ENCODE assay signal across 8 cellular contexts in genomic region chr1:27527857-27528700, GRCh38. TPM values are rescaled to one million over a fixed set of nuclear protein-coding genes. Genes with fewer than 3 reads are reported as not detected.
DNase-seq lines count a peak whose midpoint lies in the region; ATAC-seq, FAIRE-seq and TF ChIP-seq lines count a peak whose summit lies in the region.

No MANE protein-coding gene starts in this region.

- POLR2A ChIA-PET in SK-N-SH (lab: Yijun Ruan, JAX), result interaction anchor here (0.8 to 1.0 kb wide), 2 partner anchors 8 to 9 kb away, joined by 3 to 4 read pairs; no protein-coding TSS in a partner anchor

- H3K9ac ChIP-seq in SK-N-SH, result no peak overlapping the region

- peak; percentile 26 to 27 for TF ChIP-seq POLR2A in Peyer's patch (IDR thresholded peaks at IDR 0.05)
- TF ChIP-seq POLR2A in adrenal gland (IDR thresholded peaks at IDR 0.05), result peak; percentile 30 to 60

- no peak for ATAC-seq in SK-N-SH treated with all-trans-retinoic acid at 6 μM for 48 hours

- no peaks in the 10 kb centered on the region for H4K20me1 ChIP-seq in SK-N-SH (ENCODE audit: insufficient read depth)
- H4K20me1 ChIP-seq in hepatocyte (ENCODE audit: insufficient read depth, poor library complexity, severe bottlenecking), result no peaks in the 10 kb centered on the region

- H3F3A ChIP-seq in SK-N-SH (replicated peaks; ENCODE audit: insufficient read depth), result no peaks in the 10 kb centered on the region

- H3K9me2 ChIP-seq in SK-N-SH (no peaks in the 10 kb centered on the region), hepatocyte (replicated peaks; ENCODE audit: insufficient read depth) (no peaks in the 10 kb centered on the region)

- H2AFZ ChIP-seq in SK-N-SH (ENCODE audit: low read depth) (no peak overlapping the region), hepatocyte (peak overlapping the region; percentile 20)

- no peak overlapping the region; a peak in 1 of 4 replicates for H3K4me3 ChIP-seq in SK-N-SH (ENCODE audit: low read depth in 2 of 2, low read length in 1 of 2)
- peak overlapping the region; percentile 27 to 63 (median 49) for H3K4me3 ChIP-seq in Peyer's patch
- peak overlapping the region in 2 of 4 donors; percentile 26 to 57 for H3K4me3 ChIP-seq in adrenal gland
- H3K4me3 ChIP-seq in hepatocyte, result peak overlapping the region; percentile 46

- H3K36me3 ChIP-seq in SK-N-SH (replicated peaks in 1 of 2; ENCODE audit: control insufficient read depth in 1 of 2, insufficient read depth in 2 of 2, low read length in 1 of 2) (peaks cover 2 to 4% of the 10 kb centered on the region in 2 experiments), Peyer's patch (no peaks in the 10 kb centered on the region), adrenal gland (replicated peaks in 1 of 2) (no peaks in the 10 kb centered on the region), hepatocyte (replicated peaks; ENCODE audit: insufficient read depth, low read depth) (no peaks in the 10 kb centered on the region)

- intact Hi-C loops in adrenal gland (cut with DNase I), result no loop called here

- TF ChIP-seq CTCF in SK-N-SH (IDR thresholded peaks at IDR 0.05) (no peak), Peyer's patch (IDR thresholded peaks at IDR 0.05) (peak in 2 of 6 experiments; percentile 8), adrenal gland (IDR thresholded peaks at IDR 0.05) (peak in 1 of 6 experiments; percentile 9), hepatocyte (IDR thresholded peaks at IDR 0.05; ENCODE audit: poor library complexity) (no peak)

- TF ChIP-seq EP300 in SK-N-SH (IDR thresholded peaks at IDR 0.05; ENCODE audit: borderline replicate concordance in 1 of 2, low read depth in 1 of 2, low read length in 1 of 2), result no peak

- no peak overlapping the region for H3K4me2 ChIP-seq in SK-N-SH
- peak overlapping the region; percentile 97 for H3K4me2 ChIP-seq in hepatocyte

- CTCF ChIA-PET in SK-N-SH (lab: Yijun Ruan, JAX), result interaction anchor here (1.0 to 3.6 kb wide), 5 partner anchors 23 to 135 kb away, joined by 3 to 19 read pairs (median 4); no protein-coding TSS in a partner anchor

- H3K79me2 ChIP-seq in SK-N-SH (ENCODE audit: insufficient read depth) (no peaks in the 10 kb centered on the region), hepatocyte (peaks cover 30% of the 10 kb centered on the region)

- H3K27ac ChIP-seq in SK-N-SH (ENCODE audit: low read depth in 2 of 2, low read length in 1 of 2) (no peak overlapping the region; a peak in 1 of 4 replicates), Peyer's patch (peak overlapping the region; percentile 47 to 83 (median 73)), adrenal gland (peak overlapping the region; percentile 65 to 94 (median 85)), hepatocyte (peak overlapping the region; percentile 99)

- H3K4me1 ChIP-seq in SK-N-SH (ENCODE audit: control insufficient read depth in 1 of 2, insufficient read depth in 2 of 2, low read depth in 1 of 2, low read length in 1 of 2) (peaks cover 3 to 49% of the 10 kb centered on the region in 2 experiments; a peak in 1 of 4 replicates), Peyer's patch (peaks cover 4 to 62% (median 31%) of the 10 kb centered on the region in 4 donors), adrenal gland (replicated peaks in 1 of 2) (peaks cover 47 to 57% of the 10 kb centered on the region in 2 donors), hepatocyte (ENCODE audit: insufficient read depth) (peaks cover 64% of the 10 kb centered on the region)

- H3K27me3 ChIP-seq in SK-N-SH (ENCODE audit: insufficient read depth), result no peaks in the 10 kb centered on the region
- no peaks in the 10 kb centered on the region for H3K27me3 ChIP-seq in Peyer's patch
- H3K27me3 ChIP-seq in adrenal gland, result no peaks in the 10 kb centered on the region
- no peaks in the 10 kb centered on the region for H3K27me3 ChIP-seq in hepatocyte

- DNase-seq in SK-N-SH (peak; percentile 79), Peyer's patch (peak; percentile 51 to 88 (median 83)), adrenal gland (peak; percentile 57 to 79 (median 64)), hepatocyte (ENCODE audit: low spot score) (peak; percentile 94), retina (peak; percentile 85), GM19239 (ENCODE audit: insufficient read length, low spot score) (no peak), urothelium cell line (ENCODE audit: low spot score) (no peak)

- FAIRE-seq in GM19239 (lab: Jason Lieb, UNC), result no peak
- FAIRE-seq in urothelium cell line (lab: Jason Lieb, UNC), result no peak

- H3K9me3 ChIP-seq in SK-N-SH, result no peaks in the 10 kb centered on the region
- no peaks in the 10 kb centered on the region for H3K9me3 ChIP-seq in Peyer's patch
- H3K9me3 ChIP-seq in adrenal gland (replicated peaks in 1 of 3), result no peaks in the 10 kb centered on the region
- no peaks in the 10 kb centered on the region for H3K9me3 ChIP-seq in hepatocyte (ENCODE audit: low read depth)

- 77% methylated on average over 21 of the region's 74 CpGs for WGBS in SK-N-SH (ENCODE audit: low lambda C conversion rate)
- WGBS in adrenal gland, 4 donors, result 2 to 13% (median 5%) methylated on average over 11 to 74 of the region's 74 CpGs
- WGBS in hepatocyte (ENCODE audit: low lambda C conversion rate, missing lambda C conversion rate), result 4% methylated on average over 61 of the region's 74 CpGs

- no peak for TF ChIP-seq RAD21 in SK-N-SH (IDR thresholded peaks at IDR 0.05; ENCODE audit: low read length)

TF ChIP-seq in SK-N-SH, 30 proteins besides CTCF, POLR2A, EP300 and RAD21:
- TF ChIP-seq FOSL2 (IDR thresholded peaks at IDR 0.05; ENCODE audit: borderline replicate concordance, low read depth), result no peak
- TF ChIP-seq POLR2AphosphoS5 (IDR thresholded peaks at IDR 0.05; ENCODE audit: low read depth, low read length), result no peak

TF ChIP-seq in SK-N-SH treated with all-trans-retinoic acid at 6 μM for 48 hours, 23 proteins besides CTCF, POLR2A, EP300 and RAD21 (continues in another document):
- TF ChIP-seq ISL1 (CRISPR knock-in tag; IDR thresholded peaks at IDR 0.05) (no peak), TSHZ2 (CRISPR knock-in tag; IDR thresholded peaks at IDR 0.05) (no peak), ZFP30 (CRISPR knock-in tag; IDR thresholded peaks at IDR 0.05) (no peak), CSRNP3 (CRISPR knock-in tag; IDR thresholded peaks at IDR 0.05) (no peak), ZNF8 (CRISPR knock-in tag; IDR thresholded peaks at IDR 0.05) (no peak), PPARA (CRISPR knock-in tag; IDR thresholded peaks at IDR 0.05; ENCODE audit: borderline replicate concordance) (no peak), ZFP3 (CRISPR knock-in tag; IDR thresholded peaks at IDR 0.05) (no peak), RARB (CRISPR knock-in tag; IDR thresholded peaks at IDR 0.05) (no peak), BACH2 (CRISPR knock-in tag; IDR thresholded peaks at IDR 0.05; ENCODE audit: borderline replicate concordance) (no peak), CSDC2 (CRISPR knock-in tag; IDR thresholded peaks at IDR 0.05) (no peak), SNAI2 (CRISPR knock-in tag; IDR thresholded peaks at IDR 0.05) (no peak), ESRRG (CRISPR knock-in tag; IDR thresholded peaks at IDR 0.05) (no peak)

RNA-seq across cellular contexts. Expression of gene WASF2, which starts 38.1 kb away (rescaled TPM):
- 23.0 and 27.1 TPM in 2 replicates for polyA plus RNA-seq in SK-N-SH (2012; rRNA removed)
- 18.4 and 22.2 TPM in 2 replicates for polyA plus RNA-seq in SK-N-SH (2012; cell fraction: cytosol; rRNA removed)
- 25.1 and 25.5 TPM in 2 replicates for polyA plus RNA-seq in SK-N-SH (2012; cell fraction: nucleus; rRNA removed)
- 10 to 100 TPM; 52.5 to 74.5 (median 57.5) TPM for total RNA-seq in Peyer's patch
- 100 to 1,000 TPM in 4 of 8 donors, 10 to 100 TPM in 4; 47.3 to 159 (median 93.4) TPM for total RNA-seq in adrenal gland
- 10 to 100 TPM; 18.9 to 94.6 (median 29.0) TPM for polyA plus RNA-seq in adrenal gland
- 25.2 and 28.5 TPM in 2 replicates for total RNA-seq in hepatocyte
- 45.6 and 61.1 TPM in 2 replicates for polyA plus RNA-seq in hepatocyte

Comparison
In these comparisons a context has a peak if more than half of its experiments do, and no peak if none do; other contexts are left out.
1. DNase-seq: peak in SK-N-SH (single experiment), Peyer's patch (3 of 3), adrenal gland (7 of 7), hepatocyte (single experiment) and retina (single experiment); none in GM19239 (single experiment) and urothelium cell line (single experiment).
2. H3K27ac ChIP-seq: peak in Peyer's patch (4 of 4), adrenal gland (5 of 5) and hepatocyte (single experiment); none in SK-N-SH (0 of 2).
3. H3K4me3 ChIP-seq: peak in Peyer's patch (4 of 4) and hepatocyte (single experiment); none in SK-N-SH (0 of 2).